Comparison of ENCODE assay signal across 8 cellular contexts in genomic region chrX:155857561-155857960, GRCh38. TPM values are rescaled to one million over a fixed set of nuclear protein-coding genes. Genes with fewer than 3 reads are reported as not detected.
DNase-seq lines count a peak whose midpoint lies in the region.
"Had no signal": no experiment of that assay in that cellular context is flagged by ENCODE, and none has a peak within 500 bp of the region (broad histone marks: within the 10 kb centered on the region; RNA-seq: fewer than 3 reads in every experiment).

No MANE protein-coding gene starts in this region.

- no peak overlapping the region for H3K4me3 ChIP-seq in effector memory CD4-positive, alpha-beta T cell (ENCODE audit: insufficient read depth, low read depth, low read length, poor library complexity, severe bottlenecking)
- H3K4me3 ChIP-seq: transverse colon had no signal

- H3K36me3 ChIP-seq in effector memory CD4-positive, alpha-beta T cell (ENCODE audit: control insufficient read depth, insufficient read depth, low read length), result no peaks in the 10 kb centered on the region
- H3K36me3 ChIP-seq: transverse colon had no signal

- H3K9me3 ChIP-seq in effector memory CD4-positive, alpha-beta T cell (ENCODE audit: control insufficient read depth, low read length), result no peaks in the 10 kb centered on the region
- H3K9me3 ChIP-seq: transverse colon had no signal

- no peaks in the 10 kb centered on the region for H3K27me3 ChIP-seq in effector memory CD4-positive, alpha-beta T cell (replicated peaks; ENCODE audit: control insufficient read depth, insufficient read depth, low read length, poor library complexity, severe bottlenecking)
- H3K27me3 ChIP-seq: transverse colon had no signal

- H3K27ac ChIP-seq in effector memory CD4-positive, alpha-beta T cell (ENCODE audit: insufficient read depth, low read length, poor library complexity, severe bottlenecking), result no peak overlapping the region
- H3K27ac ChIP-seq: transverse colon had no signal

- DNase-seq in ELR (ENCODE audit: low read depth), result peak; percentile 7
- peak; percentile 23 for DNase-seq in HT-29 (ENCODE audit: low spot score)
- DNase-seq in SKM-1 (lab: John Stamatoyannopoulos, UW; ENCODE audit: unreplicated experiment), result peak; percentile 8
- DNase-seq in kidney tubule cell (ENCODE audit: low spot score), result peak; percentile 5
- no peak for DNase-seq in effector memory CD4-positive, alpha-beta T cell
- DNase-seq in stimulated activated CD4-positive, alpha-beta T cell treated with anti-CD3 and anti-CD28 coated beads, Interleukin-4, amount 100 ng/mL, for 4 hours, result no peak
- no peak for DNase-seq in SHP77 (lab: John Stamatoyannopoulos, UW)
- DNase-seq: transverse colon had no signal

- no peaks in the 10 kb centered on the region for H3K4me1 ChIP-seq in effector memory CD4-positive, alpha-beta T cell (ENCODE audit: control insufficient read depth, insufficient read depth, low read length, poor library complexity, severe bottlenecking)
- H3K4me1 ChIP-seq: transverse colon had no signal

RNA-seq across cellular contexts. Expression of gene VAMP7, which starts 23.6 kb away (rescaled TPM):
- total RNA-seq in HT-29 (2014; rRNA removed; shearing (Covaris generic)), result 16.7 and 19.6 TPM in 2 replicates

Comparison
In these comparisons a context has a peak if more than half of its experiments do, and no peak if none do; other contexts are left out.
1. DNase-seq: peak in ELR (single experiment), HT-29 (single experiment), SKM-1 (single experiment) and kidney tubule cell (single experiment); none in effector memory CD4-positive, alpha-beta T cell (0 of 3), stimulated activated CD4-positive, alpha-beta T cell treated with anti-CD3 and anti-CD28 coated beads, Interleukin-4, amount 100 ng/mL, for 4 hours (0 of 2) and SHP77 (0 of 2).